Comparison of ENCODE assay signal across 10 cellular contexts in genomic region chr3:24519368-24520100, GRCh38. TPM values are rescaled to one million over a fixed set of nuclear protein-coding genes. Genes with fewer than 3 reads are reported as not detected.
DNase-seq lines count a peak whose midpoint lies in the region; ATAC-seq and TF ChIP-seq lines count a peak whose summit lies in the region.
"Had no signal": no experiment of that assay in that cellular context is flagged by ENCODE, and none has a peak within 500 bp of the region (broad histone marks: within the 10 kb centered on the region; RNA-seq: fewer than 3 reads in every experiment).

No MANE protein-coding gene starts in this region.

- H3K79me2 ChIP-seq in OCI-LY3 (ENCODE audit: low read length) = no peaks in the 10 kb centered on the region

- peak overlapping the region; percentile 9; the same call in 1 of the 2 replicates for H3K9ac ChIP-seq in OCI-LY3 (ENCODE audit: low read length)

- TF ChIP-seq CTCF in HEK293 (tag by site-specific recombination; IDR thresholded peaks at IDR 0.05) = no peak
- TF ChIP-seq CTCF in OCI-LY3 (IDR thresholded peaks at IDR 0.05; ENCODE audit: low read depth, low read length) = no peak
- no peak for TF ChIP-seq CTCF in nephron (IDR thresholded peaks at IDR 0.05; ENCODE audit: unreplicated experiment in 3 of 3)
- no peak for TF ChIP-seq CTCF in BE2C (IDR thresholded peaks at IDR 0.05; ENCODE audit: low read depth, low read length)
- no peak for TF ChIP-seq CTCF in A673 (conservative IDR thresholded peaks at IDR 0.05; ENCODE audit: low read depth, low read length)

- H3K27ac Mint-ChIP-seq in nephron = no peak overlapping the region

- H3K27me3 Mint-ChIP-seq in nephron (ENCODE audit: low read depth) = peaks cover 81% of the 10 kb centered on the region

- peaks cover 6% of the 10 kb centered on the region for H3K4me1 Mint-ChIP-seq in nephron

- H3K27me3 ChIP-seq in OCI-LY3 (ENCODE audit: low read depth, low read length) = peaks cover 84% of the 10 kb centered on the region
- peaks cover 23% of the 10 kb centered on the region for H3K27me3 ChIP-seq in BE2C
- peaks cover 66% of the 10 kb centered on the region for H3K27me3 ChIP-seq in A673 (replicated peaks; ENCODE audit: insufficient read depth, low read depth, low read length, poor library complexity)

- no peaks in the 10 kb centered on the region for H3K36me3 Mint-ChIP-seq in nephron (ENCODE audit: low read depth)

- POLR2A ChIA-PET in HEK293 (lab: Yijun Ruan, JAX) = no interaction called here
- POLR2A ChIA-PET in A673 (lab: Charles Lee; ENCODE audit: low non-redundant PET) = no interaction called here

- H3K4me2 ChIP-seq in OCI-LY3 (ENCODE audit: low read length) = peak overlapping the region; percentile 100

- peak overlapping the region in 2 of 3 experiments; percentile 25 to 29 for H3K4me3 Mint-ChIP-seq in nephron

- CTCF ChIA-PET in HEK293 (lab: Yijun Ruan, JAX) = no interaction called here
- CTCF ChIA-PET in A673 (lab: Charles Lee) = no interaction called here

- H3K4me1 ChIP-seq in HEK293 (ENCODE audit: control insufficient read depth, insufficient read depth, low read length) (no peaks in the 10 kb centered on the region), OCI-LY3 (ENCODE audit: low read length) (peaks cover 21% of the 10 kb centered on the region), BE2C (no peaks in the 10 kb centered on the region), A673 (ENCODE audit: insufficient read depth, low read length, poor library complexity, severe bottlenecking) (peaks cover 9% of the 10 kb centered on the region)

- 0 out of 2 replicates have a peak overlapping the region, but pooled peaks have one; percentile 57 for H2AFZ ChIP-seq in OCI-LY3 (ENCODE audit: low read depth, low read length)

- BruUV-seq in A673 (replicated peaks; lab: Mats Ljungman, UMichigan) = no TSS peak

- H3K9me3 ChIP-seq in HEK293 (ENCODE audit: control insufficient read depth, insufficient read depth, low read depth, low read length) (no peaks in the 10 kb centered on the region), OCI-LY3 (ENCODE audit: insufficient read depth, low read length) (no peaks in the 10 kb centered on the region), BE2C (no peaks in the 10 kb centered on the region), A673 (ENCODE audit: low read depth, low read length, poor library complexity, severe bottlenecking) (no peaks in the 10 kb centered on the region)

- H3K36me3 ChIP-seq in HEK293 (ENCODE audit: control insufficient read depth in 2 of 2, insufficient read depth in 1 of 2, low read length in 2 of 2) = no peaks in the 10 kb centered on the region
- no peaks in the 10 kb centered on the region for H3K36me3 ChIP-seq in OCI-LY3 (replicated peaks; ENCODE audit: low read depth, low read length)
- H3K36me3 ChIP-seq in BE2C = no peaks in the 10 kb centered on the region
- no peaks in the 10 kb centered on the region for H3K36me3 ChIP-seq in A673 (ENCODE audit: insufficient read depth, low read length, poor library complexity, severe bottlenecking)
- H3K36me3 ChIP-seq: cardiac muscle cell had no signal

- intact Hi-C loops in A673 (cut with micrococcal nuclease; ENCODE audit: unreplicated experiment) = no loop called here

- DNase-seq in DMS79 (lab: John Stamatoyannopoulos, UW) = no peak
- DNase-seq in BE2C = no peak
- DNase-seq in A673 (ENCODE audit: low spot score) = no peak
- DNase-seq in NCI-H2107 treated with DMSO at 0.1 percent for 48 hours (lab: John Stamatoyannopoulos, UW; ENCODE audit: unreplicated experiment) = no peak
- DNase-seq: stimulated activated CD4-positive, alpha-beta T cell treated with anti-CD3 and anti-CD28 coated beads, Interleukin-12 subunit alpha, Interleukin-12 subunit beta, amount 100 ng/mL, for 4 hours had no signal

- H3K4me3 ChIP-seq in HEK293 (ENCODE audit: low read depth, low read length) (no peak overlapping the region), OCI-LY3 (ENCODE audit: low read length) (peak overlapping the region; percentile 87), BE2C (ENCODE audit: low read depth, low read length) (no peak overlapping the region), A673 (ENCODE audit: low read depth, low read length, poor library complexity, severe bottlenecking) (no peak overlapping the region)
- H3K4me3 ChIP-seq: cardiac muscle cell had no signal

- H3K27ac ChIP-seq in HEK293 (ENCODE audit: extremely low read depth, low read depth, low read length) (no peak overlapping the region), OCI-LY3 (ENCODE audit: low read length) (no peak overlapping the region), A673 (ENCODE audit: low read depth, low read length, poor library complexity, severe bottlenecking) (no peak overlapping the region)
- H3K27ac ChIP-seq: cardiac muscle cell had no signal

- peak; percentile 49 for ATAC-seq in GM18519 (IDR thresholded peaks at IDR 0.05; ENCODE audit: low FRiP score, unreplicated experiment)

- no peaks in the 10 kb centered on the region for H3K9me3 Mint-ChIP-seq in nephron

- peaks cover 20% of the 10 kb centered on the region; the same call in 1 of the 2 replicates for H4K20me1 ChIP-seq in OCI-LY3 (ENCODE audit: insufficient read depth, low read length)

TF ChIP-seq in HEK293, 187 proteins besides CTCF, POLR2A, EP300 and RAD21:
- TF ChIP-seq OVOL3 (tag by site-specific recombination; IDR thresholded peaks at IDR 0.05) (no peak), PRDM1 (tag by site-specific recombination; IDR thresholded peaks at IDR 0.05) (no peak), ZNF585B (tag by site-specific recombination; IDR thresholded peaks at IDR 0.05) (no peak), ZBTB1 (tag by site-specific recombination; IDR thresholded peaks at IDR 0.05) (no peak), ZNF341 (tag by site-specific recombination; IDR thresholded peaks at IDR 0.05; ENCODE audit: low read depth) (no peak), ZNF830 (tag by site-specific recombination; IDR thresholded peaks at IDR 0.05; ENCODE audit: low read depth) (no peak), ZNF777 (tag by site-specific recombination; IDR thresholded peaks at IDR 0.05; ENCODE audit: borderline replicate concordance) (no peak), ZNF654 (tag by site-specific recombination; IDR thresholded peaks at IDR 0.05; ENCODE audit: low read depth) (no peak), ZNF221 (tag by site-specific recombination; IDR thresholded peaks at IDR 0.05; ENCODE audit: borderline replicate concordance) (no peak), ZNF239 (tag by site-specific recombination; IDR thresholded peaks at IDR 0.05) (no peak), ZXDB (tag by site-specific recombination; IDR thresholded peaks at IDR 0.05) (no peak), TCF7L2 (IDR thresholded peaks at IDR 0.05; ENCODE audit: borderline replicate concordance, low read depth, low read length) (peak; percentile 32; the same call in 1 of the 2 replicates), ZBTB20 (tag by site-specific recombination; IDR thresholded peaks at IDR 0.05) (peak; percentile 10)
- TF ChIP-seq, protein P1, sequence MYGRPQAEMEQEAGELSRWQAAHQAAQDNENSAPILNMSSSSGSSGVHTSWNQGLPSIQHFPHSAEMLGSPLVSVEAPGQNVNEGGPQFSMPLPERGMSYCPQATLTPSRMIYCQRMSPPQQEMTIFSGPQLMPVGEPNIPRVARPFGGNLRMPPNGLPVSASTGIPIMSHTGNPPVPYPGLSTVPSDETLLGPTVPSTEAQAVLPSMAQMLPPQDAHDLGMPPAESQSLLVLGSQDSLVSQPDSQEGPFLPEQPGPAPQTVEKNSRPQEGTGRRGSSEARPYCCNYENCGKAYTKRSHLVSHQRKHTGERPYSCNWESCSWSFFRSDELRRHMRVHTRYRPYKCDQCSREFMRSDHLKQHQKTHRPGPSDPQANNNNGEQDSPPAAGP (tag by site-specific recombination; IDR thresholded peaks at IDR 0.05) = no peak
- TF ChIP-seq, protein P2, sequence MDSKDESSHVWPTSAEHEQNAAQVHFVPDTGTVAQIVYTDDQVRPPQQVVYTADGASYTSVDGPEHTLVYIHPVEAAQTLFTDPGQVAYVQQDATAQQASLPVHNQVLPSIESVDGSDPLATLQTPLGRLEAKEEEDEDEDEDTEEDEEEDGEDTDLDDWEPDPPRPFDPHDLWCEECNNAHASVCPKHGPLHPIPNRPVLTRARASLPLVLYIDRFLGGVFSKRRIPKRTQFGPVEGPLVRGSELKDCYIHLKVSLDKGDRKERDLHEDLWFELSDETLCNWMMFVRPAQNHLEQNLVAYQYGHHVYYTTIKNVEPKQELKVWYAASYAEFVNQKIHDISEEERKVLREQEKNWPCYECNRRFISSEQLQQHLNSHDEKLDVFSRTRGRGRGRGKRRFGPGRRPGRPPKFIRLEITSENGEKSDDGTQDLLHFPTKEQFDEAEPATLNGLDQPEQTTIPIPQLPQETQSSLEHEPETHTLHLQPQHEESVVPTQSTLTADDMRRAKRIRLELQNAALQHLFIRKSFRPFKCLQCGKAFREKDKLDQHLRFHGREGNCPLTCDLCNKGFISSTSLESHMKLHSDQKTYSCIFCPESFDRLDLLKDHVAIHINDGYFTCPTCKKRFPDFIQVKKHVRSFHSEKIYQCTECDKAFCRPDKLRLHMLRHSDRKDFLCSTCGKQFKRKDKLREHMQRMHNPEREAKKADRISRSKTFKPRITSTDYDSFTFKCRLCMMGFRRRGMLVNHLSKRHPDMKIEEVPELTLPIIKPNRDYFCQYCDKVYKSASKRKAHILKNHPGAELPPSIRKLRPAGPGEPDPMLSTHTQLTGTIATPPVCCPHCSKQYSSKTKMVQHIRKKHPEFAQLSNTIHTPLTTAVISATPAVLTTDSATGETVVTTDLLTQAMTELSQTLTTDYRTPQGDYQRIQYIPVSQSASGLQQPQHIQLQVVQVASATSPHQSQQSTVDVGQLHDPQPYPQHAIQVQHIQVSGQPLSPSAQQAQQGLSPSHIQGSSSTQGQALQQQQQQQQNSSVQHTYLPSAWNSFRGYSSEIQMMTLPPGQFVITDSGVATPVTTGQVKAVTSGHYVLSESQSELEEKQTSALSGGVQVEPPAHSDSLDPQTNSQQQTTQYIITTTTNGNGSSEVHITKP (tag by site-specific recombination; IDR thresholded peaks at IDR 0.05) = peak; percentile 94

RNA-seq across cellular contexts. Expression of gene THRB, which starts 24.9 kb away (rescaled TPM):
- polyA plus RNA-seq in BE2C (2012; ENCODE audit: insufficient read depth, insufficient read length, low read depth) = not detected
- total RNA-seq in A673 (2021) = 0.11 and 0.22 TPM in 2 replicates
